ENCODE assay signal across 1 cellular context in genomic region chr17:37068266-37068665, GRCh38.
TF ChIP-seq lines count a peak whose summit lies in the region.

No MANE protein-coding gene starts in this region.

TF ChIP-seq in HepG2, 621 proteins besides CTCF, POLR2A, EP300 and RAD21 (continued from another document):
- TF ChIP-seq CEBPZ (IDR thresholded peaks at IDR 0.05; ENCODE audit: low read length): no peak
- no peak for TF ChIP-seq SOX13 (IDR thresholded peaks at IDR 0.05)
- no peak for TF ChIP-seq SOX13 (CRISPR knock-in tag; conservative IDR thresholded peaks at IDR 0.05 in 1 of 2, IDR thresholded peaks at IDR 0.05 in 1 of 2)
- TF ChIP-seq TBX2 (CRISPR knock-in tag; IDR thresholded peaks at IDR 0.05; ENCODE audit: borderline replicate concordance): 0 out of 2 replicates have a peak, but pooled peaks have one; percentile 2
- no peak for TF ChIP-seq KIAA2018 (CRISPR knock-in tag; IDR thresholded peaks at IDR 0.05; ENCODE audit: borderline replicate concordance)
- TF ChIP-seq ZFP37 (CRISPR knock-in tag; IDR thresholded peaks at IDR 0.05; ENCODE audit: borderline replicate concordance): no peak
- TF ChIP-seq RXRA (CRISPR knock-in tag; IDR thresholded peaks at IDR 0.05): no peak
- TF ChIP-seq TRIM22 (IDR thresholded peaks at IDR 0.05): no peak
- no peak for TF ChIP-seq MTA3 (CRISPR knock-in tag; IDR thresholded peaks at IDR 0.05)
- no peak for TF ChIP-seq ZNF382 (CRISPR knock-in tag; IDR thresholded peaks at IDR 0.05; ENCODE audit: borderline replicate concordance)
- no peak for TF ChIP-seq DNMT1 (CRISPR knock-in tag; IDR thresholded peaks at IDR 0.05)
